Comparison of ENCODE assay signal across 8 cellular contexts in genomic region chr14:31927348-31927826, GRCh38.
DNase-seq lines count a peak whose midpoint lies in the region; ATAC-seq and TF ChIP-seq lines count a peak whose summit lies in the region.

No MANE protein-coding gene starts in this region.

- H3K9me3 Mint-ChIP-seq in activated naive CD8-positive, alpha-beta T cell treated with anti-CD3 and anti-CD28 coated beads, Interleukin-2, amount 50 U/mL, for 24 hours: no peaks in the 10 kb centered on the region
- H3K9me3 Mint-ChIP-seq in activated naive CD8-positive, alpha-beta T cell treated with anti-CD3 and anti-CD28 coated beads for 36 hours: no peaks in the 10 kb centered on the region
- no peaks in the 10 kb centered on the region for H3K9me3 Mint-ChIP-seq in Caco-2 (ENCODE audit: unreplicated experiment)

- peaks cover 6% of the 10 kb centered on the region for H3K4me1 Mint-ChIP-seq in activated naive CD8-positive, alpha-beta T cell treated with anti-CD3 and anti-CD28 coated beads, Interleukin-2, amount 50 U/mL, for 24 hours
- peaks cover 2% of the 10 kb centered on the region for H3K4me1 Mint-ChIP-seq in activated naive CD8-positive, alpha-beta T cell treated with anti-CD3 and anti-CD28 coated beads for 36 hours
- H3K4me1 Mint-ChIP-seq in Caco-2 (ENCODE audit: low read depth, unreplicated experiment): peaks cover 2% of the 10 kb centered on the region

- DNase-seq in activated naive CD8-positive, alpha-beta T cell treated with anti-CD3 and anti-CD28 coated beads, Interleukin-2, amount 50 U/mL, for 24 hours: no peak
- DNase-seq in activated naive CD8-positive, alpha-beta T cell treated with anti-CD3 and anti-CD28 coated beads for 36 hours: no peak
- DNase-seq in brain pericyte (ENCODE audit: low read depth, low spot score): peak; percentile 76
- DNase-seq in left colon: no peak
- DNase-seq in tibial artery: no peak
- no peak for DNase-seq in NOMO-1 treated with dmso at 0.1 percent for 144 hours (lab: John Stamatoyannopoulos, UW; ENCODE audit: unreplicated experiment)
- DNase-seq in Caco-2: no peak

- H3K36me3 Mint-ChIP-seq in activated naive CD8-positive, alpha-beta T cell treated with anti-CD3 and anti-CD28 coated beads, Interleukin-2, amount 50 U/mL, for 24 hours (ENCODE audit: low read depth): no peaks in the 10 kb centered on the region
- H3K36me3 Mint-ChIP-seq in activated naive CD8-positive, alpha-beta T cell treated with anti-CD3 and anti-CD28 coated beads for 36 hours: no peaks in the 10 kb centered on the region
- peaks cover 7% of the 10 kb centered on the region for H3K36me3 Mint-ChIP-seq in Caco-2 (ENCODE audit: insufficient read depth, unreplicated experiment)

- CTCF ChIA-PET in Caco-2 (lab: Charles Lee): no interaction called here

- no TSS peak for BruUV-seq in Caco-2 (replicated peaks; lab: Mats Ljungman, UMichigan)

- H3K27me3 Mint-ChIP-seq in activated naive CD8-positive, alpha-beta T cell treated with anti-CD3 and anti-CD28 coated beads, Interleukin-2, amount 50 U/mL, for 24 hours: no peaks in the 10 kb centered on the region
- H3K27me3 Mint-ChIP-seq in activated naive CD8-positive, alpha-beta T cell treated with anti-CD3 and anti-CD28 coated beads for 36 hours: no peaks in the 10 kb centered on the region
- H3K27me3 Mint-ChIP-seq in Caco-2 (ENCODE audit: insufficient read depth, unreplicated experiment): no peaks in the 10 kb centered on the region

- H3K9me3 ChIP-seq in tibial artery (no peaks in the 10 kb centered on the region), Caco-2 (no peaks in the 10 kb centered on the region)

- no peak overlapping the region for H3K4me3 ChIP-seq in tibial artery
- H3K4me3 ChIP-seq in Caco-2 (ENCODE audit: low read depth, low read length): no peak overlapping the region

- H3K27me3 ChIP-seq in tibial artery: no peaks in the 10 kb centered on the region
- no peaks in the 10 kb centered on the region for H3K27me3 ChIP-seq in Caco-2 (replicated peaks; ENCODE audit: control insufficient read depth, insufficient read depth, low read length)

- H3K36me3 ChIP-seq in tibial artery: no peaks in the 10 kb centered on the region
- no peaks in the 10 kb centered on the region for H3K36me3 ChIP-seq in Caco-2 (ENCODE audit: control insufficient read depth, insufficient read depth, low read length)

- H3K27ac Mint-ChIP-seq in activated naive CD8-positive, alpha-beta T cell treated with anti-CD3 and anti-CD28 coated beads, Interleukin-2, amount 50 U/mL, for 24 hours: no peak overlapping the region
- H3K27ac Mint-ChIP-seq in activated naive CD8-positive, alpha-beta T cell treated with anti-CD3 and anti-CD28 coated beads for 36 hours: no peak overlapping the region
- no peak overlapping the region for H3K27ac Mint-ChIP-seq in Caco-2 (ENCODE audit: unreplicated experiment)

- intact Hi-C loops in left colon (cut with DNase I, micrococcal nuclease): no loop called here
- intact Hi-C loops in tibial artery (cut with DNase I; ENCODE audit: low total_unique reads): loop anchor here (5.0 kb wide), 1 partner anchor 330 kb away; no protein-coding TSS in a partner anchor
- intact Hi-C loops in Caco-2 (cut with micrococcal nuclease; ENCODE audit: unreplicated experiment): loop anchor here (2.0 kb wide), 1 partner anchor 325 kb away; no protein-coding TSS in a partner anchor

- POLR2A ChIA-PET in Caco-2 (lab: Charles Lee): no interaction called here

- no peak overlapping the region for H3K4me3 Mint-ChIP-seq in activated naive CD8-positive, alpha-beta T cell treated with anti-CD3 and anti-CD28 coated beads, Interleukin-2, amount 50 U/mL, for 24 hours
- no peak overlapping the region for H3K4me3 Mint-ChIP-seq in activated naive CD8-positive, alpha-beta T cell treated with anti-CD3 and anti-CD28 coated beads for 36 hours
- no peak overlapping the region for H3K4me3 Mint-ChIP-seq in Caco-2 (ENCODE audit: unreplicated experiment)

- TF ChIP-seq CTCF in tibial artery (IDR thresholded peaks at IDR 0.05) (no peak), Caco-2 (IDR thresholded peaks at IDR 0.05; ENCODE audit: insufficient read depth in 1 of 2, low read depth in 1 of 2, low read length in 1 of 2, severe bottlenecking in 1 of 2, unreplicated experiment in 1 of 2) (no peak)

- peaks cover 0 to 17% (median 8%) of the 10 kb centered on the region in 4 donors for H3K4me1 ChIP-seq in tibial artery
- peaks cover 9% of the 10 kb centered on the region; the same call in 1 of the 2 replicates for H3K4me1 ChIP-seq in Caco-2

- peak overlapping the region; percentile 42 to 45 for H3K27ac ChIP-seq in tibial artery

- ATAC-seq in activated naive CD8-positive, alpha-beta T cell treated with anti-CD3 and anti-CD28 coated beads, Interleukin-2, amount 50 U/mL, for 24 hours: peak; percentile 53
- ATAC-seq in left colon (peak; percentile 18), GM21528 (IDR thresholded peaks at IDR 0.05; ENCODE audit: low FRiP score, unreplicated experiment) (no peak)

Comparison
In these comparisons a context has a peak if more than half of its experiments do, and no peak if none do; other contexts are left out.
1. intact Hi-C loops: an anchor here in tibial artery (5.0 kb wide) and Caco-2 (2.0 kb wide); none called in left colon.